In the genomic region with DNA sequence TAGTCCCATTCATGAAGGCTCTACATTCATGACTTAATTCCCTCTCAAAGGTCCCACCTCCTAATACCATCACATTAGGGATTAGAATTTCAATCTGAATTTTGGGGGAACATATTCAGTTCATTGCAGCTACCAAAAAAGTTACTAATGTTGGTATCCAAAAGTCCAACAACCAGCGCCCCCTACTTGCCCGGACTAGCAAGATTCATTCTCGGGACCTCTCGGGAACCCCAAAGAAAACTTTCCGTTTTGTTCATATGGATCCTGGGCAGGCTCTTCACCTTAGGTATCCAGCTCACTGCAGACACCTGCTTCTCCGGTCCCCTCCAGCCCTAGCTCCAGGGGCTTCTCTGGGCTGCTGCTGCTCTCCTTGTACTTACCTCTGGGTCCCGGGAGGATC, we compare ENCODE assay signal across 8 cellular contexts. TPM values are rescaled to one million over a fixed set of nuclear protein-coding genes. Genes with fewer than 3 reads are reported as not detected.
DNase-seq lines count a peak whose midpoint lies in the region; ATAC-seq, FAIRE-seq and TF ChIP-seq lines count a peak whose summit lies in the region.

No MANE protein-coding gene starts in this region.

- no peak for FAIRE-seq in urothelium cell line (lab: Jason Lieb, UNC)

- no peaks in the 10 kb centered on the region for H3K9me3 Mint-ChIP-seq in HFFc6

- H3K4me3 Mint-ChIP-seq in HFFc6, result no peak overlapping the region; the same call in 1 of the 2 replicates

- no peak for ATAC-seq in GM21576 (IDR thresholded peaks at IDR 0.05; ENCODE audit: unreplicated experiment)

- peaks cover 11% of the 10 kb centered on the region for H3K27me3 Mint-ChIP-seq in HFFc6 (ENCODE audit: insufficient read depth)

- no peaks in the 10 kb centered on the region for H3K36me3 Mint-ChIP-seq in HFFc6 (ENCODE audit: low read depth)

- no peak overlapping the region for H3K4me3 ChIP-seq in AG10803 (ENCODE audit: low read length)
- no peak overlapping the region for H3K4me3 ChIP-seq in kidney epithelial cell (ENCODE audit: low read depth, low read length)

- H3K36me3 ChIP-seq in kidney epithelial cell (ENCODE audit: control insufficient read depth, insufficient read depth, low read length), result no peaks in the 10 kb centered on the region

- TF ChIP-seq CTCF in AG10803 (conservative IDR thresholded peaks at IDR 0.05; ENCODE audit: low read length), result peak; percentile 52
- TF ChIP-seq CTCF in HFFc6 (IDR thresholded peaks at IDR 0.05), result peak; percentile 72
- peak; percentile 38 for TF ChIP-seq CTCF in kidney epithelial cell (IDR thresholded peaks at IDR 0.05; ENCODE audit: insufficient read depth, low read length, poor library complexity, severe bottlenecking)

- H3K27me3 ChIP-seq in kidney epithelial cell (ENCODE audit: control insufficient read depth, insufficient read depth, low read length), result peaks cover 3% of the 10 kb centered on the region

- peaks cover 31% of the 10 kb centered on the region for H3K4me1 Mint-ChIP-seq in HFFc6 (ENCODE audit: low read depth)

- peak overlapping the region; percentile 62; the same call in 1 of the 2 replicates for H3K27ac Mint-ChIP-seq in HFFc6

- DNase-seq in AG10803 (ENCODE audit: low read depth) (no peak), HFFc6 (no peak), kidney epithelial cell (ENCODE audit: low read depth) (no peak), mucosa of gallbladder (ENCODE audit: low spot score) (no peak), NCI-H2196 treated with DMSO at 0.1 percent for 48 hours (lab: John Stamatoyannopoulos, UW; ENCODE audit: unreplicated experiment) (no peak), urothelium cell line (ENCODE audit: low spot score) (no peak)
- peak; percentile 33 for DNase-seq in activated naive CD4-positive, alpha-beta T cell treated with Interleukin-2 at 50 U/mL for 16 hours

RNA-seq across cellular contexts. Expression of gene GRK5, which starts 8.9 kb away (rescaled TPM):
- total RNA-seq in HFFc6 (2021; fragmentation: NEBNext Ultra II Directional; extraction: Animal tissue kit (Norgen Biotek cat#: 25700)), result 10 to 100 TPM in 4 of 6 experiments, 1 to 10 TPM in 2; 9.7 to 16.8 (median 15.9) TPM
- total RNA-seq in kidney epithelial cell, result 2.8 and 3.8 TPM in 2 replicates
- 21.1 TPM for total RNA-seq in mucosa of gallbladder

RNA-seq across cellular contexts. Expression of gene PRDX3, which starts 19.8 kb away (rescaled TPM):
- total RNA-seq in HFFc6 (2021; fragmentation: NEBNext Ultra II Directional; extraction: Animal tissue kit (Norgen Biotek cat#: 25700)), result 100 to 1,000 TPM; 156 to 183 (median 171) TPM
- total RNA-seq in kidney epithelial cell (136 and 143 TPM in 2 replicates), mucosa of gallbladder (126 TPM)

RNA-seq across cellular contexts. Expression of gene SFXN4, which starts 32.9 kb away (rescaled TPM):
- 10 to 100 TPM; 10.9 to 18.5 (median 14.2) TPM for total RNA-seq in HFFc6 (2021; fragmentation: NEBNext Ultra II Directional; extraction: Animal tissue kit (Norgen Biotek cat#: 25700))
- total RNA-seq in kidney epithelial cell (17.3 and 21.9 TPM in 2 replicates), mucosa of gallbladder (15.8 TPM)
